ENCODE assay signal across 10 cellular contexts in the genomic region with DNA sequence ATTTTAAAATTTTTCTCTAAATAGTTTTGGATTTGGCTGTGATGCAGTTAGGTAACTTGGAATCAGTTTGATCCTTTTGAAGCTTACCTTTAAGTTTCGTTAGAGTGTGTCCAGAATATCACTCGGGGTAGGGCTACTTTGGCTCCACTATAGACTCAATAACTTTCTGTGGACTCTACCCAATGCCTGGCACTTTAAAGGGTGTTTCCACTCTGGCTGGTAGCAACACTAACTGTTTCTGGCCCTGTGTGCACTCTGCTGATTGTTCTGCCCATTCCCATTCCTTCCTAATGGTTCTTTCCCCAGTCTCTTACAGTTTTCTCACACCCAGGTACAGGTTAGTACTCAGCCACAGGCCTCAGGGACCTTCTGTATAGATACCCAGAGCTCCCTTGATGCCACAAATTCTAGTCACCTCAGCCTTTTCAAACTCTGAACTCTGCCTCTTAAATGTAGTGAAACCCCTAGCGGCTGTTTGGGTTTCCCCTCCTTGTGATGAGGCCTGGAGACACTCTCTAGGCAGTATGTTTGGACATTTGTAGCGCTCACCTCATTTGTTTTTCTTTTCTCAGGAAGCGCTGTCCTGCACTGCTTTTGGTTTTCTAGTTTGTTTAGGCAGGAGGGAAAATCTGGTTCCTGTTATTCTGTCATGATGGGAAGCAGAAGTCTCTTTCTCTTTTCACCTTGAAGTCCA. TPM values are rescaled to one million over a fixed set of nuclear protein-coding genes. Genes with fewer than 3 reads are reported as not detected.
DNase-seq lines count a peak whose midpoint lies in the region; ATAC-seq and TF ChIP-seq lines count a peak whose summit lies in the region.
"Had no signal": no experiment of that assay in that cellular context is flagged by ENCODE, and none has a peak within 500 bp of the region (broad histone marks: within the 10 kb centered on the region; RNA-seq: fewer than 3 reads in every experiment).

No MANE protein-coding gene starts in this region.

- H3K4me1 Mint-ChIP-seq in Caco-2 (ENCODE audit: low read depth, unreplicated experiment): peaks cover 14% of the 10 kb centered on the region

- CTCF ChIA-PET in Caco-2 (lab: Charles Lee): interaction anchor here (0.6 kb wide), 1 partner anchor 625 kb away, joined by 3 read pairs; no protein-coding TSS in a partner anchor

- H3K4me3 ChIP-seq in Caco-2 (ENCODE audit: low read depth, low read length): no peak overlapping the region
- H3K4me3 ChIP-seq: thyroid gland had no signal

- H3K27me3 ChIP-seq in Caco-2 (replicated peaks; ENCODE audit: control insufficient read depth, insufficient read depth, low read length): no peaks in the 10 kb centered on the region
- H3K27me3 ChIP-seq: thyroid gland had no signal

- H3K36me3 ChIP-seq in Caco-2 (ENCODE audit: control insufficient read depth, insufficient read depth, low read length): no peaks in the 10 kb centered on the region
- H3K36me3 ChIP-seq: thyroid gland had no signal

- no peak overlapping the region for H3K27ac Mint-ChIP-seq in Caco-2 (ENCODE audit: unreplicated experiment)

- no peak overlapping the region for H3K4me3 Mint-ChIP-seq in Caco-2 (ENCODE audit: unreplicated experiment)

- H3K9me3 Mint-ChIP-seq in Caco-2 (ENCODE audit: unreplicated experiment): no peaks in the 10 kb centered on the region

- H3K4me1 ChIP-seq in Caco-2: no peaks in the 10 kb centered on the region

- peak; percentile 11 for DNase-seq in iris pigment epithelial cell (ENCODE audit: low read depth)
- DNase-seq in NCI-H2227 treated with DMSO at 0.1 percent for 48 hours (lab: John Stamatoyannopoulos, UW): no peak
- no peak for DNase-seq in NCI-H226
- no peak for DNase-seq in RPMI8226
- no peak for DNase-seq in Caco-2
- DNase-seq: NCI-H2171 had no signal

- H3K36me3 Mint-ChIP-seq in Caco-2 (ENCODE audit: insufficient read depth, unreplicated experiment): peaks cover 10% of the 10 kb centered on the region

- TF ChIP-seq CTCF in GM12873 (IDR thresholded peaks at IDR 0.05; ENCODE audit: insufficient read depth, low read depth, low read length, missing control alignments): peak; percentile 50
- no peak for TF ChIP-seq CTCF in Caco-2 (IDR thresholded peaks at IDR 0.05; ENCODE audit: insufficient read depth in 1 of 2, low read depth in 1 of 2, low read length in 1 of 2, severe bottlenecking in 1 of 2, unreplicated experiment in 1 of 2)

- no TSS peak for BruUV-seq in Caco-2 (replicated peaks; lab: Mats Ljungman, UMichigan)

- intact Hi-C loops in Caco-2 (cut with micrococcal nuclease; ENCODE audit: unreplicated experiment): no loop called here

- ATAC-seq in GM19468 (IDR thresholded peaks at IDR 0.05; ENCODE audit: extremely low read depth, unreplicated experiment): peak; percentile 80
- peak; percentile 94 for ATAC-seq in HG03159 (IDR thresholded peaks at IDR 0.05; ENCODE audit: unreplicated experiment)

- H3K9me3 ChIP-seq in Caco-2: no peaks in the 10 kb centered on the region
- H3K9me3 ChIP-seq: thyroid gland had no signal

- POLR2A ChIA-PET in Caco-2 (lab: Charles Lee): no interaction called here

- no peaks in the 10 kb centered on the region for H3K27me3 Mint-ChIP-seq in Caco-2 (ENCODE audit: insufficient read depth, unreplicated experiment)

RNA-seq across cellular contexts. Expression of gene CUL5, which starts 16.8 kb away (rescaled TPM):
- total RNA-seq in Caco-2 (2022): 75.4 and 76.6 TPM in 2 replicates
